In genomic region chr13:18643644-18644172, GRCh38 we compare ENCODE assay signal across 8 cellular contexts.
DNase-seq lines count a peak whose midpoint lies in the region; ATAC-seq, FAIRE-seq and TF ChIP-seq lines count a peak whose summit lies in the region.
"Not testable (repeated sequence)": the region's sequence is repeated elsewhere in the genome, so short reads cannot be mapped to it uniquely, and the experiment has no call there.

No MANE protein-coding gene starts in this region.

- not testable (repeated sequence) for H3K36me3 ChIP-seq in CD8-positive, alpha-beta T cell (ENCODE audit: insufficient read depth, low read length); OCI-LY1 (ENCODE audit: insufficient read depth, low read length); pancreas

- H3K4me1 Mint-ChIP-seq in CD8-positive, alpha-beta T cell (ENCODE audit: low read depth); activated T-cell treated with anti-CD3 and anti-CD28 coated beads, Interleukin-2, amount 50 U/mL, for 4 hours (ENCODE audit: low read depth); stimulated activated naive CD8-positive, alpha-beta T cell treated with anti-CD3 and anti-CD28 coated beads, Interleukin-15, amount 100 ng/mL, for 72 hours: not testable (repeated sequence)

- not testable (repeated sequence) for H3K4me2 ChIP-seq in OCI-LY1 (ENCODE audit: low read length)

- H3K36me3 Mint-ChIP-seq in CD8-positive, alpha-beta T cell; activated T-cell treated with anti-CD3 and anti-CD28 coated beads, Interleukin-2, amount 50 U/mL, for 4 hours (ENCODE audit: insufficient read depth): not testable (repeated sequence)

- not testable (repeated sequence) for H3K4me3 Mint-ChIP-seq in CD8-positive, alpha-beta T cell; activated T-cell treated with anti-CD3 and anti-CD28 coated beads, Interleukin-2, amount 50 U/mL, for 4 hours; stimulated activated naive CD8-positive, alpha-beta T cell treated with anti-CD3 and anti-CD28 coated beads, Interleukin-15, amount 100 ng/mL, for 72 hours

- in situ Hi-C loops in KBM-7 (cut with MboI; ENCODE audit: low pct_unique_long_range_greater_than_20kb, low sequenced_read_pairs) = not testable (repeated sequence)

- H3K9ac ChIP-seq in OCI-LY1 (ENCODE audit: low read length) = not testable (repeated sequence)

- not testable (repeated sequence) for FAIRE-seq in pancreas (lab: Jason Lieb, UNC)

- intact Hi-C loops in CD8-positive, alpha-beta T cell (cut with DNase I, micrococcal nuclease); head of caudate nucleus (cut with DNase I); pancreas (cut with DNase I): not testable (repeated sequence)

- ATAC-seq in CD8-positive, alpha-beta T cell; activated T-cell treated with anti-CD3 and anti-CD28 coated beads, Interleukin-2, amount 50 U/mL, for 4 hours; stimulated activated naive CD8-positive, alpha-beta T cell treated with anti-CD3 and anti-CD28 coated beads, Interleukin-15, amount 100 ng/mL, for 72 hours: not testable (repeated sequence)
- ATAC-seq in pancreas = peak in 1 of 4 donors; percentile 36

- not testable (repeated sequence) for H3K9me3 ChIP-seq in CD8-positive, alpha-beta T cell (ENCODE audit: low read length); OCI-LY1 (ENCODE audit: low read length); pancreas

- not testable (repeated sequence) for H3K4me1 ChIP-seq in CD8-positive, alpha-beta T cell (ENCODE audit: insufficient read depth, low read length); OCI-LY1 (ENCODE audit: insufficient read depth, low read length, severe bottlenecking); pancreas

- WGBS in pancreas, 2 donors = 14 to 22% methylated on average over 7 to 8 of the region's 8 CpGs

- H3K9me2 ChIP-seq in OCI-LY1 (ENCODE audit: low read depth, low read length) = not testable (repeated sequence)

- not testable (repeated sequence) for TF ChIP-seq CTCF in CD8-positive, alpha-beta T cell (IDR thresholded peaks at IDR 0.05)
- TF ChIP-seq CTCF in OCI-LY1 (IDR thresholded peaks at IDR 0.05; ENCODE audit: low read length) (peak; percentile 47), pancreas (IDR thresholded peaks at IDR 0.05) (peak in 3 of 4 donors; percentile 36 to 43 (median 39))

- not testable (repeated sequence) for H3K27ac ChIP-seq in CD8-positive, alpha-beta T cell (ENCODE audit: low read depth, low read length); OCI-LY1 (ENCODE audit: low read depth, low read length, poor library complexity, severe bottlenecking); pancreas

- POLR2A ChIA-PET in CD8-positive, alpha-beta T cell (lab: Charles Lee) = not testable (repeated sequence)

- H3K27me3 ChIP-seq in CD8-positive, alpha-beta T cell (ENCODE audit: insufficient read depth, low read length); OCI-LY1 (ENCODE audit: insufficient read depth, low read length); pancreas: not testable (repeated sequence)

- CTCF ChIA-PET in CD8-positive, alpha-beta T cell (lab: Charles Lee) = interaction anchor here (0.7 kb wide), 1 partner anchor 945 kb away, joined by 3 read pairs; no protein-coding TSS in a partner anchor

- H2AFZ ChIP-seq in OCI-LY1 (ENCODE audit: low read length) = not testable (repeated sequence)

- not testable (repeated sequence) for H3K27ac Mint-ChIP-seq in CD8-positive, alpha-beta T cell; stimulated activated naive CD8-positive, alpha-beta T cell treated with anti-CD3 and anti-CD28 coated beads, Interleukin-15, amount 100 ng/mL, for 72 hours

- not testable (repeated sequence) for H3K79me2 ChIP-seq in OCI-LY1 (ENCODE audit: insufficient read depth, low read length)

- peak in 5 of 7 experiments; percentile 1 to 24 (median 14) for DNase-seq in CD8-positive, alpha-beta T cell
- DNase-seq in KBM-7 (peak; percentile 11), head of caudate nucleus (peak in 23 of 42 donors; percentile 1 to 52 (median 25)), pancreas (peak; percentile 46 to 85 (median 69))
- DNase-seq in activated CD4-positive, CD25-positive, alpha-beta regulatory T cell treated with anti-CD3 and anti-CD28 coated beads, Interleukin-2, amount 50 U/mL, for 72 hours = peak; percentile 34
- peak; percentile 5 for DNase-seq in activated T-cell treated with anti-CD3 and anti-CD28 coated beads, Interleukin-2, amount 50 U/mL, for 4 hours
- peak; percentile 3 to 26 for DNase-seq in stimulated activated naive CD8-positive, alpha-beta T cell treated with anti-CD3 and anti-CD28 coated beads, Interleukin-15, amount 100 ng/mL, for 72 hours

- H3K9me3 Mint-ChIP-seq in CD8-positive, alpha-beta T cell; activated T-cell treated with anti-CD3 and anti-CD28 coated beads, Interleukin-2, amount 50 U/mL, for 4 hours; stimulated activated naive CD8-positive, alpha-beta T cell treated with anti-CD3 and anti-CD28 coated beads, Interleukin-15, amount 100 ng/mL, for 72 hours: not testable (repeated sequence)

- H4K20me1 ChIP-seq in OCI-LY1 (ENCODE audit: insufficient read depth, low read length) = not testable (repeated sequence)

- not testable (repeated sequence) for H3F3A ChIP-seq in OCI-LY1 (ENCODE audit: insufficient read depth, low read length)

- H3K4me3 ChIP-seq in CD8-positive, alpha-beta T cell (ENCODE audit: low read depth, low read length); OCI-LY1 (ENCODE audit: low read depth, low read length, poor library complexity, severe bottlenecking); pancreas: not testable (repeated sequence)

- H3K27me3 Mint-ChIP-seq in CD8-positive, alpha-beta T cell (ENCODE audit: low read depth); activated T-cell treated with anti-CD3 and anti-CD28 coated beads, Interleukin-2, amount 50 U/mL, for 4 hours (ENCODE audit: low read depth); stimulated activated naive CD8-positive, alpha-beta T cell treated with anti-CD3 and anti-CD28 coated beads, Interleukin-15, amount 100 ng/mL, for 72 hours: not testable (repeated sequence)

Comparison
In these comparisons a context has a peak if more than half of its experiments do, and no peak if none do; other contexts are left out.
1. DNase-seq: peak in every context shown above with its lines; median percentile 69 in pancreas; 34 in activated CD4-positive, CD25-positive, alpha-beta regulatory T cell treated with anti-CD3 and anti-CD28 coated beads, Interleukin-2, amount 50 U/mL, for 72 hours; 25 in head of caudate nucleus; 14 in stimulated activated naive CD8-positive, alpha-beta T cell treated with anti-CD3 and anti-CD28 coated beads, Interleukin-15, amount 100 ng/mL, for 72 hours; 14 in CD8-positive, alpha-beta T cell; 11 in KBM-7; 5 in activated T-cell treated with anti-CD3 and anti-CD28 coated beads, Interleukin-2, amount 50 U/mL, for 4 hours.